ENCODE assay signal across 10 cellular contexts in the genomic region with DNA sequence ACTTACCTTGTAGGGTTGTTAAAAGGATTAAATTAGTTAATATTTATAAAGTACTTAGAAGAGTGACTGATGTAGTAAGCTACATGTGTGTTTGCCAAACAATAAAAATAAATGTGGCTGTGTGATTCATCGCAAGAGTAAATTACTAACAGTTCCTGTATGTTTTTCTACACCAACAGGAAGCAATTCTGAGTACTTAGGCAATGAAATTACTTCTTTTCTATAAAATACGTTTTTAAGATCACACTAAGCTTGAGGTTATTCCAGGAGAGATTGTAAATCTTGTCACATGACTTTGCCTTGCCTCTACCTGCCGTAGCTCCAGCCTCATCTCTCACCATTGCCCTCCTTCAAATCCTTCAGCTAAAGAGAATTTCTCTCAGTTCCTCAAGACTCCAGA. TPM values are rescaled to one million over a fixed set of nuclear protein-coding genes. Genes with fewer than 3 reads are reported as not detected.
DNase-seq lines count a peak whose midpoint lies in the region; ATAC-seq and TF ChIP-seq lines count a peak whose summit lies in the region.
"Had no signal": no experiment of that assay in that cellular context is flagged by ENCODE, and none has a peak within 500 bp of the region (broad histone marks: within the 10 kb centered on the region; RNA-seq: fewer than 3 reads in every experiment).

No MANE protein-coding gene starts in this region.

- peaks cover 8% of the 10 kb centered on the region for H3K9me3 Mint-ChIP-seq in activated naive CD8-positive, alpha-beta T cell treated with anti-CD3 and anti-CD28 coated beads, Interleukin-2, amount 50 U/mL, for 24 hours

- peaks cover 59% of the 10 kb centered on the region for H3K4me1 Mint-ChIP-seq in activated naive CD8-positive, alpha-beta T cell treated with anti-CD3 and anti-CD28 coated beads, Interleukin-2, amount 50 U/mL, for 24 hours

- intact Hi-C loops in left lung (cut with DNase I) (no loop called here), aorta (cut with DNase I) (loop anchor here in 1 of 2 donors (10.0 kb wide), 1 partner anchor 260 kb away; no protein-coding TSS in a partner anchor)

- H3K36me3 ChIP-seq in left lung, result no peaks in the 10 kb centered on the region
- H3K36me3 ChIP-seq in aorta (ENCODE audit: control insufficient read depth in 1 of 2, insufficient read depth in 2 of 2, low read length in 1 of 2), result no peaks in the 10 kb centered on the region

- H3K4me3 Mint-ChIP-seq in activated naive CD8-positive, alpha-beta T cell treated with anti-CD3 and anti-CD28 coated beads, Interleukin-2, amount 50 U/mL, for 24 hours, result no peak overlapping the region

- H3K27ac ChIP-seq in left lung (peak overlapping the region in 1 of 2 donors; percentile 66), aorta (ENCODE audit: low read depth in 1 of 2, low read length in 2 of 2) (no peak overlapping the region)

- H3K4me1 ChIP-seq in left lung (peaks cover 0 to 46% of the 10 kb centered on the region in 2 donors), aorta (ENCODE audit: control insufficient read depth in 1 of 2, insufficient read depth in 2 of 2, low read length in 2 of 2) (no peaks in the 10 kb centered on the region)

- WGBS in aorta, 2 donors, result 59 to 67% methylated on average over 3 of the region's 3 CpGs

- H3K27me3 ChIP-seq in left lung (no peaks in the 10 kb centered on the region), aorta (ENCODE audit: control insufficient read depth in 1 of 2, insufficient read depth in 2 of 2, low read length in 1 of 2) (no peaks in the 10 kb centered on the region)

- DNase-seq in DMS53 (lab: John Stamatoyannopoulos, UW), result peak; percentile 93
- peak; percentile 40 for DNase-seq in M059J (ENCODE audit: low read depth)
- no peak for DNase-seq in activated naive CD8-positive, alpha-beta T cell treated with anti-CD3 and anti-CD28 coated beads, Interleukin-2, amount 50 U/mL, for 24 hours
- no peak for DNase-seq in left lung
- no peak for DNase-seq in aorta
- no peak for DNase-seq in hepatic stellate cell (ENCODE audit: low spot score)
- no peak for DNase-seq in NCI-H1436 treated with DMSO at 0.1 percent for 48 hours (lab: John Stamatoyannopoulos, UW)
- DNase-seq: activated CD8-positive, alpha-beta memory T cell treated with anti-CD3 and anti-CD28 coated beads, Interleukin-2, amount 50 U/mL, for 48 hours; NCI-H2227 treated with DMSO at 0.1 percent for 48 hours had no signal

- TF ChIP-seq CTCF in left lung (IDR thresholded peaks at IDR 0.05), result no peak

- no peak overlapping the region for H3K4me3 ChIP-seq in left lung
- H3K4me3 ChIP-seq in aorta (ENCODE audit: low read length in 2 of 2), result no peak overlapping the region

- no peaks in the 10 kb centered on the region for H3K27me3 Mint-ChIP-seq in activated naive CD8-positive, alpha-beta T cell treated with anti-CD3 and anti-CD28 coated beads, Interleukin-2, amount 50 U/mL, for 24 hours

- H3K36me3 Mint-ChIP-seq in activated naive CD8-positive, alpha-beta T cell treated with anti-CD3 and anti-CD28 coated beads, Interleukin-2, amount 50 U/mL, for 24 hours (ENCODE audit: low read depth), result peaks cover 2% of the 10 kb centered on the region

- H3K27ac Mint-ChIP-seq in activated naive CD8-positive, alpha-beta T cell treated with anti-CD3 and anti-CD28 coated beads, Interleukin-2, amount 50 U/mL, for 24 hours, result no peak overlapping the region

- ATAC-seq in activated naive CD8-positive, alpha-beta T cell treated with anti-CD3 and anti-CD28 coated beads, Interleukin-2, amount 50 U/mL, for 24 hours, result peak; percentile 44
- ATAC-seq in left lung (peak; percentile 12), aorta (ENCODE audit: low FRiP score) (no peak)

- H3K9me3 ChIP-seq in left lung, result no peaks in the 10 kb centered on the region
- peaks cover 7% of the 10 kb centered on the region for H3K9me3 ChIP-seq in aorta (ENCODE audit: control insufficient read depth, low read length)

RNA-seq across cellular contexts. Expression of gene GSTK1, which starts 18.1 kb away (rescaled TPM):
- 127 and 133 TPM in 2 replicates for total RNA-seq in M059J (2014; rRNA removed; shearing (Covaris generic))
- 100 to 1,000 TPM; 124 to 151 TPM for total RNA-seq in left lung
- 100 to 1,000 TPM in 1 of 2 donors, 10 to 100 TPM in 1; 75.6 to 123 TPM for total RNA-seq in aorta
- 100 to 1,000 TPM in 1 of 2 donors, 10 to 100 TPM in 1; 99.5 to 172 TPM for polyA plus RNA-seq in aorta

RNA-seq across cellular contexts. Expression of gene TAS2R40, which starts 23.3 kb away (rescaled TPM):
- not detected in 2 replicates for total RNA-seq in M059J (2014; rRNA removed; shearing (Covaris generic))
- total RNA-seq in left lung, result not detected
- not detected for total RNA-seq in aorta
- polyA plus RNA-seq in aorta, result not detected
- total RNA-seq: temporal lobe had no signal

RNA-seq across cellular contexts. Expression of gene TMEM139, which starts 39.6 kb away (rescaled TPM):
- total RNA-seq in M059J (2014; rRNA removed; shearing (Covaris generic)), result 0.07 TPM in 1 of 2 replicates, not detected in the other
- total RNA-seq in left lung (10 to 100 TPM; 18.5 to 48.1 TPM), aorta (1 to 10 TPM in 1 of 2 donors, under 1 TPM in 1; 0.32 to 1.2 TPM)
- 10 to 100 TPM in 1 of 2 donors, under 1 TPM in 1; 0.10 to 17.3 TPM for polyA plus RNA-seq in aorta
- total RNA-seq: temporal lobe had no signal

RNA-seq across cellular contexts. Expression of gene CASP2, which starts 43.0 kb away (rescaled TPM):
- 22.5 and 31.2 TPM in 2 replicates for total RNA-seq in M059J (2014; rRNA removed; shearing (Covaris generic))
- total RNA-seq in left lung (10 to 100 TPM; 36.3 to 43.0 TPM), aorta (10 to 100 TPM; 21.7 to 23.9 TPM)
- 1 to 10 TPM; 2.6 to 5.9 TPM for polyA plus RNA-seq in aorta

Comparison
In these comparisons a context has a peak if more than half of its experiments do, and no peak if none do; other contexts are left out.
1. DNase-seq: peak in DMS53 (single experiment) and M059J (single experiment); none in activated naive CD8-positive, alpha-beta T cell treated with anti-CD3 and anti-CD28 coated beads, Interleukin-2, amount 50 U/mL, for 24 hours (single experiment), left lung (0 of 2), aorta (0 of 2), hepatic stellate cell (single experiment) and NCI-H1436 treated with DMSO at 0.1 percent for 48 hours (single experiment).
2. RNA of gene TMEM139, which starts 39.6 kb away (total RNA-seq): 18.5 to 48.1 TPM in left lung; 0.32 to 1.2 TPM in aorta and 0.07 TPM in M059J; every median in the first group is over 4 times any median in the second.